Comparison of ENCODE assay signal across 1 cellular context in the genomic region with DNA sequence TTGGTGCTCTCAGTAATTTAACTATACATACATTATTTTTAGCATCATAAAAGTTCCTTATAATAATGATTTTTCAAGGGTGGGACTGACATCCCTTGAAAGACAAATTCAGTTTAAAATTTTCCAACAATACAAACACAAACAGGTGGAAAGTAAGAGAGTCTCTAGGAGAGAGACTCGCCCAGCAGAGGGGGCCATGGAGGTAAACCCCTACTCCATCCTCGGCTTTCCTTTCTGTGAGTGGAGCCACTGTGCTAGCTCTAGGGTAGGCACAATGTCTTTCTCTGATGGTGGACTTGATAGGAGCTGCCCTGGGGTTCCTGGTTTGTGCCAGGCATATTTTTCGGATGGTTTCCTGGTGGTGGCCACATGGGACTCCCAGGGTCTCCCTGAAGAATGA.
TF ChIP-seq lines count a peak whose summit lies in the region.

No MANE protein-coding gene starts in this region.

TF ChIP-seq in GM23338, 12 proteins besides CTCF, POLR2A, EP300 and RAD21 (continued from another document):
- TF ChIP-seq, protein P1, sequence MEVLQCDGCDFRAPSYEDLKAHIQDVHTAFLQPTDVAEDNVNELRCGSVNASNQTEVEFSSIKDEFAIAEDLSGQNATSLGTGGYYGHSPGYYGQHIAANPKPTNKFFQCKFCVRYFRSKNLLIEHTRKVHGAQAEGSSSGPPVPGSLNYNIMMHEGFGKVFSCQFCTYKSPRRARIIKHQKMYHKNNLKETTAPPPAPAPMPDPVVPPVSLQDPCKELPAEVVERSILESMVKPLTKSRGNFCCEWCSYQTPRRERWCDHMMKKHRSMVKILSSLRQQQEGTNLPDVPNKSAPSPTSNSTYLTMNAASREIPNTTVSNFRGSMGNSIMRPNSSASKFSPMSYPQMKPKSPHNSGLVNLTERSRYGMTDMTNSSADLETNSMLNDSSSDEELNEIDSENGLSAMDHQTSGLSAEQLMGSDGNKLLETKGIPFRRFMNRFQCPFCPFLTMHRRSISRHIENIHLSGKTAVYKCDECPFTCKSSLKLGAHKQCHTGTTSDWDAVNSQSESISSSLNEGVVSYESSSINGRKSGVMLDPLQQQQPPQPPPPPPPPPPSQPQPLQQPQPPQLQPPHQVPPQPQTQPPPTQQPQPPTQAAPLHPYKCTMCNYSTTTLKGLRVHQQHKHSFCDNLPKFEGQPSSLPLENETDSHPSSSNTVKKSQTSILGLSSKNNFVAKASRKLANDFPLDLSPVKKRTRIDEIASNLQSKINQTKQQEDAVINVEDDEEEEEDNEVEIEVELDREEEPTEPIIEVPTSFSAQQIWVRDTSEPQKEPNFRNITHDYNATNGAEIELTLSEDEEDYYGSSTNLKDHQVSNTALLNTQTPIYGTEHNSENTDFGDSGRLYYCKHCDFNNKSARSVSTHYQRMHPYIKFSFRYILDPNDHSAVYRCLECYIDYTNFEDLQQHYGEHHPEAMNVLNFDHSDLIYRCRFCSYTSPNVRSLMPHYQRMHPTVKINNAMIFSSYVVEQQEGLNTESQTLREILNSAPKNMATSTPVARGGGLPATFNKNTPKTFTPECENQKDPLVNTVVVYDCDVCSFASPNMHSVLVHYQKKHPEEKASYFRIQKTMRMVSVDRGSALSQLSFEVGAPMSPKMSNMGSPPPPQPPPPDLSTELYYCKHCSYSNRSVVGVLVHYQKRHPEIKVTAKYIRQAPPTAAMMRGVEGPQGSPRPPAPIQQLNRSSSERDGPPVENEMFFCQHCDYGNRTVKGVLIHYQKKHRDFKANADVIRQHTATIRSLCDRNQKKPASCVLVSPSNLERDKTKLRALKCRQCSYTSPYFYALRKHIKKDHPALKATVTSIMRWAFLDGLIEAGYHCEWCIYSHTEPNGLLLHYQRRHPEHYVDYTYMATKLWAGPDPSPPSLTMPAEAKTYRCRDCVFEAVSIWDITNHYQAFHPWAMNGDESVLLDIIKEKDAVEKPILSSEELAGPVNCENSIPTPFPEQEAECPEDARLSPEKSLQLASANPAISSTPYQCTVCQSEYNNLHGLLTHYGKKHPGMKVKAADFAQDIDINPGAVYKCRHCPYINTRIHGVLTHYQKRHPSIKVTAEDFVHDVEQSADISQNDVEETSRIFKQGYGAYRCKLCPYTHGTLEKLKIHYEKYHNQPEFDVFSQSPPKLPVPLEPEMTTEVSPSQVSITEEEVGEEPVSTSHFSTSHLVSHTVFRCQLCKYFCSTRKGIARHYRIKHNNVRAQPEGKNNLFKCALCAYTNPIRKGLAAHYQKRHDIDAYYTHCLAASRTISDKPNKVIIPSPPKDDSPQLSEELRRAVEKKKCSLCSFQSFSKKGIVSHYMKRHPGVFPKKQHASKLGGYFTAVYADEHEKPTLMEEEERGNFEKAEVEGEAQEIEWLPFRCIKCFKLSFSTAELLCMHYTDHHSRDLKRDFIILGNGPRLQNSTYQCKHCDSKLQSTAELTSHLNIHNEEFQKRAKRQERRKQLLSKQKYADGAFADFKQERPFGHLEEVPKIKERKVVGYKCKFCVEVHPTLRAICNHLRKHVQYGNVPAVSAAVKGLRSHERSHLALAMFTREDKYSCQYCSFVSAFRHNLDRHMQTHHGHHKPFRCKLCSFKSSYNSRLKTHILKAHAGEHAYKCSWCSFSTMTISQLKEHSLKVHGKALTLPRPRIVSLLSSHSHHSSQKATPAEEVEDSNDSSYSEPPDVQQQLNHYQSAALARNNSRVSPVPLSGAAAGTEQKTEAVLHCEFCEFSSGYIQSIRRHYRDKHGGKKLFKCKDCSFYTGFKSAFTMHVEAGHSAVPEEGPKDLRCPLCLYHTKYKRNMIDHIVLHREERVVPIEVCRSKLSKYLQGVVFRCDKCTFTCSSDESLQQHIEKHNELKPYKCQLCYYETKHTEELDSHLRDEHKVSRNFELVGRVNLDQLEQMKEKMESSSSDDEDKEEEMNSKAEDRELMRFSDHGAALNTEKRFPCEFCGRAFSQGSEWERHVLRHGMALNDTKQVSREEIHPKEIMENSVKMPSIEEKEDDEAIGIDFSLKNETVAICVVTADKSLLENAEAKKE (CRISPR knock-in tag; IDR thresholded peaks at IDR 0.05): no peak
- TF ChIP-seq NANOG (IDR thresholded peaks at IDR 0.05; ENCODE audit: borderline replicate concordance): no peak
TF ChIP-seq in GM23338: peak in this region for 0.
